22 cellular contexts compared by ENCODE assay signal in the genomic region with DNA sequence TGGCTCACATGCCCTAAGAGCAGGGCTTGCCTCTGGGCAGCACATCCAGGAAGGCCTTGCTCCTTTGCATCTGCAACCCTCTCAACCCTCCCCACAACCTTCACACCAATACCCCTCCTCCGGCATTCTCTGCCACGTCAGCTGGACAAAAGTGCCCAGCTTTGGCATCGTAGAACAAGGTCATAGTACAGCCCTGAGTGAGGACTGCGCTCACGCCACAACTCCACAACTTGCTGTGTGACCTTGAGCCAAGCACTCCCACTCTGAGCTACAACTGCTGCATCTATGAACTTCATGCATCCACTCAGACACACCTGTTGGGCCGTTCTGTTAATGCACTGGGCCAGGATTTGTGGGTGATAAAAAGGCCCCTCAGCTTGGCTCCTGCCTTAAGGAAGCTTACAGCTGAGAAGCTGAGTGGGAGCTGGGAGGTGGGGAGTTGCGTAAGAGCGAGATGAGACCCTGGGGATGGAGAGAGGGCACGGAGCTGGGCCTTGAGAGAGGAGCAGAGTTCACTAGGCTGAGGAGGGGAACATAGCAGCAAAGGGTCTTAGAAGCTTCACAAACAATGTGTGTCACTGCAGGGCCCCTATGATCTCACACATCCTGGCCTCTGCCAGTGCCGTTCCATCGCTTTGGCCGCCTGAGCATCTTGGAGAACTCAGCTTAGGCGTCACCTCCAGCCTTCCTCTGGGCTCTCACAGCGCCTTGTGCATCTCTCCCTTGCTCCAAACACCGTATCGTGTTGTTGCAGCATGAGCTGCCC. TPM values are rescaled to one million over a fixed set of nuclear protein-coding genes. Genes with fewer than 3 reads are reported as not detected.
DNase-seq lines count a peak whose midpoint lies in the region; ATAC-seq and TF ChIP-seq lines count a peak whose summit lies in the region.
"Had no signal": no experiment of that assay in that cellular context is flagged by ENCODE, and none has a peak within 500 bp of the region (broad histone marks: within the 10 kb centered on the region; RNA-seq: fewer than 3 reads in every experiment).

No MANE protein-coding gene starts in this region.

- H3K9me3 Mint-ChIP-seq in glutamatergic neuron (ENCODE audit: unreplicated experiment) = peaks cover 15% of the 10 kb centered on the region
- H3K9me3 Mint-ChIP-seq in naive thymus-derived CD4-positive, alpha-beta T cell = no peaks in the 10 kb centered on the region
- H3K9me3 Mint-ChIP-seq: T-helper 1 cell treated with Interleukin-12 subunit alpha and Interleukin-12 subunit beta and Interleukin-4 antibody, amounts not matched to agents 30 μg/mL and 1 μg/mL, for 36 hours had no signal

- peaks cover 24% of the 10 kb centered on the region for H3K36me3 ChIP-seq in DND-41 (ENCODE audit: insufficient read depth, low read length)
- 0 out of 2 replicates have a peak, but pooled peaks cover 3% of the 10 kb centered on the region for H3K36me3 ChIP-seq in Panc1 (ENCODE audit: control insufficient read depth, insufficient read depth, low read length)
- H3K36me3 ChIP-seq in naive thymus-derived CD4-positive, alpha-beta T cell (ENCODE audit: control insufficient read depth in 2 of 3, insufficient read depth in 3 of 3, low read length in 3 of 3) = peaks cover 0 to 6% (median 2%) of the 10 kb centered on the region in 3 experiments
- H3K36me3 ChIP-seq: ovary had no signal

- no peak overlapping the region for H2AFZ ChIP-seq in DND-41 (ENCODE audit: low read depth, low read length)

- H3K27ac ChIP-seq in DND-41 (ENCODE audit: low read length) (no peak overlapping the region), Panc1 (ENCODE audit: low read length) (no peak overlapping the region)
- H3K27ac ChIP-seq in naive thymus-derived CD4-positive, alpha-beta T cell (ENCODE audit: low read depth, low read length) = no peak overlapping the region
- H3K27ac ChIP-seq: lower lobe of right lung, ovary, right lobe of liver, testis had no signal

- H3K4me3 Mint-ChIP-seq in glutamatergic neuron (ENCODE audit: unreplicated experiment) = peak overlapping the region; percentile 14
- H3K4me3 Mint-ChIP-seq in naive thymus-derived CD4-positive, alpha-beta T cell = no peak overlapping the region
- H3K4me3 Mint-ChIP-seq: CD14-positive monocyte; T-helper 1 cell treated with Interleukin-12 subunit alpha and Interleukin-12 subunit beta and Interleukin-4 antibody, amounts not matched to agents 30 μg/mL and 1 μg/mL, for 36 hours had no signal

- H3K4me3 ChIP-seq in DND-41 (ENCODE audit: low read depth in 1 of 2, low read length in 2 of 2) = no peak overlapping the region
- H3K4me3 ChIP-seq in Panc1 (ENCODE audit: low read depth in 2 of 2, low read length in 2 of 2) = no peak overlapping the region
- H3K4me3 ChIP-seq in naive thymus-derived CD4-positive, alpha-beta T cell (ENCODE audit: low read length) = no peak overlapping the region
- H3K4me3 ChIP-seq: lower lobe of right lung, ovary, right lobe of liver, testis had no signal

- ATAC-seq in DND-41 (ENCODE audit: insufficient read depth, low read depth) (peak; percentile 36; the same call in 1 of the 3 replicates), Panc1 (peak; percentile 7; the same call in 1 of the 2 replicates), GM21576 (IDR thresholded peaks at IDR 0.05; ENCODE audit: unreplicated experiment) (no peak), HG03039 (IDR thresholded peaks at IDR 0.05; ENCODE audit: unreplicated experiment) (no peak), GM19035 (IDR thresholded peaks at IDR 0.05; ENCODE audit: unreplicated experiment) (no peak)
- no peak for ATAC-seq in naive thymus-derived CD4-positive, alpha-beta T cell

- no peak for DNase-seq in DND-41
- no peak for DNase-seq in Panc1 (ENCODE audit: low read depth, low spot score)
- DNase-seq in glutamatergic neuron = no peak
- DNase-seq in naive thymus-derived CD4-positive, alpha-beta T cell = no peak
- no peak for DNase-seq in globus pallidus (ENCODE audit: low spot score)
- DNase-seq: activated CD4-positive, alpha-beta T cell treated with anti-CD3 and anti-CD28 coated beads, Interleukin-2, amount 50 U/mL, for 48 hours; activated naive CD4-positive, alpha-beta T cell; cerebellar nuclear complex; KG1; lower lobe of right lung; MV-4-11; NCI-H187; NCI-H345; ovary; testis; WERI-Rb-1 had no signal

- H3K4me1 Mint-ChIP-seq in glutamatergic neuron (ENCODE audit: low read depth, unreplicated experiment) = peaks cover 48% of the 10 kb centered on the region
- H3K4me1 Mint-ChIP-seq in naive thymus-derived CD4-positive, alpha-beta T cell = peaks cover 0 to 8% (median 0%) of the 10 kb centered on the region in 7 donors
- H3K4me1 Mint-ChIP-seq: CD14-positive monocyte had no signal

- CTCF ChIA-PET in Panc1 (lab: Charles Lee) = interaction anchor here (0.7 kb wide), 1 partner anchor 15 kb away, joined by 4 read pairs; no protein-coding TSS in a partner anchor
- CTCF ChIA-PET in naive thymus-derived CD4-positive, alpha-beta T cell (lab: Charles Lee) = interaction anchor here (0.6 kb wide), 1 partner anchor 779 kb away, joined by 3 read pairs; no protein-coding TSS in a partner anchor

- H3K4me1 ChIP-seq in DND-41 (ENCODE audit: insufficient read depth, low read length) (no peaks in the 10 kb centered on the region), Panc1 (ENCODE audit: control insufficient read depth, insufficient read depth, low read length) (no peaks in the 10 kb centered on the region)
- H3K4me1 ChIP-seq in naive thymus-derived CD4-positive, alpha-beta T cell (ENCODE audit: control insufficient read depth in 2 of 2, insufficient read depth in 2 of 2, low read length in 2 of 2) = no peaks in the 10 kb centered on the region
- H3K4me1 ChIP-seq: lower lobe of right lung, right lobe of liver had no signal

- no peak for TF ChIP-seq CTCF in DND-41 (IDR thresholded peaks at IDR 0.05; ENCODE audit: borderline replicate concordance, extremely low read depth, low read length, poor library complexity, severe bottlenecking)
- TF ChIP-seq CTCF in Panc1 (IDR thresholded peaks at IDR 0.05) = no peak
- TF ChIP-seq CTCF in glutamatergic neuron (IDR thresholded peaks at IDR 0.05; ENCODE audit: partially characterized antibody, unreplicated experiment) = no peak

- in situ Hi-C loops in Panc1 (cut with HindIII; ENCODE audit: low pct_unique_long_range_greater_than_20kb, low sequenced_read_pairs) = no loop called here

- H3K79me2 ChIP-seq in DND-41 (ENCODE audit: insufficient read depth, low read length) = no peaks in the 10 kb centered on the region

- H3K9me3 ChIP-seq in DND-41 (ENCODE audit: insufficient read depth, low read length, severe bottlenecking) (no peaks in the 10 kb centered on the region), Panc1 (ENCODE audit: control insufficient read depth, insufficient read depth, low read depth, low read length) (no peaks in the 10 kb centered on the region)
- H3K9me3 ChIP-seq in naive thymus-derived CD4-positive, alpha-beta T cell (ENCODE audit: control insufficient read depth in 2 of 3, low read length in 3 of 3) = no peaks in the 10 kb centered on the region
- H3K9me3 ChIP-seq: lower lobe of right lung, ovary, right lobe of liver, testis had no signal

- H3K27me3 ChIP-seq in DND-41 (ENCODE audit: insufficient read depth, low read length, poor library complexity) = no peaks in the 10 kb centered on the region
- H3K27me3 ChIP-seq in Panc1 (ENCODE audit: control insufficient read depth, insufficient read depth, low read length) = no peaks in the 10 kb centered on the region
- H3K27me3 ChIP-seq in naive thymus-derived CD4-positive, alpha-beta T cell (ENCODE audit: control insufficient read depth in 2 of 2, insufficient read depth in 2 of 2, low read length in 2 of 2) = no peaks in the 10 kb centered on the region
- H3K27me3 ChIP-seq: ovary, right lobe of liver, testis had no signal

- peaks cover 10% of the 10 kb centered on the region for H3K27me3 Mint-ChIP-seq in glutamatergic neuron (ENCODE audit: unreplicated experiment)
- H3K27me3 Mint-ChIP-seq in naive thymus-derived CD4-positive, alpha-beta T cell = no peaks in the 10 kb centered on the region

- H3K27ac Mint-ChIP-seq in glutamatergic neuron (ENCODE audit: unreplicated experiment) = peak overlapping the region; percentile 33
- peak overlapping the region in 6 of 9 donors; percentile 7 to 59 (median 26) for H3K27ac Mint-ChIP-seq in naive thymus-derived CD4-positive, alpha-beta T cell
- H3K27ac Mint-ChIP-seq: T-helper 1 cell treated with Interleukin-12 subunit alpha and Interleukin-12 subunit beta and Interleukin-4 antibody, amounts not matched to agents 30 μg/mL and 1 μg/mL, for 36 hours had no signal

- BruUV-seq in Panc1 (replicated peaks; lab: Mats Ljungman, UMichigan) = no TSS peak

- H3K36me3 Mint-ChIP-seq in glutamatergic neuron (ENCODE audit: unreplicated experiment) = no peaks in the 10 kb centered on the region
- peaks cover 0 to 13% (median 8%) of the 10 kb centered on the region in 5 donors for H3K36me3 Mint-ChIP-seq in naive thymus-derived CD4-positive, alpha-beta T cell

- POLR2A ChIA-PET in Panc1 (lab: Charles Lee) = no interaction called here
- POLR2A ChIA-PET in naive thymus-derived CD4-positive, alpha-beta T cell (lab: Charles Lee) = no interaction called here

- intact Hi-C loops in Panc1 (cut with micrococcal nuclease; ENCODE audit: unreplicated experiment) = no loop called here
- intact Hi-C loops in naive thymus-derived CD4-positive, alpha-beta T cell (cut with micrococcal nuclease) = no loop called here

- H3K4me2 ChIP-seq in DND-41 (ENCODE audit: insufficient read depth, low read length) = no peak overlapping the region

- H3K9ac ChIP-seq in DND-41 (ENCODE audit: low read depth, low read length) = no peak overlapping the region

- H4K20me1 ChIP-seq in DND-41 (ENCODE audit: insufficient read depth, low read length) = peaks cover 12% of the 10 kb centered on the region

RNA-seq across cellular contexts. Expression of a gene that starts 8.6 kb away (rescaled TPM):
- total RNA-seq in Panc1 (2021; ENCODE audit: unreplicated experiment) (120 TPM), glutamatergic neuron (ENCODE audit: unreplicated experiment) (24.0 TPM)
- polyA plus RNA-seq in Panc1 (2012; ENCODE audit: insufficient read length) = 171 TPM
- 1 to 10 TPM in 4 of 5 experiments, under 1 TPM in 1; 0.39 to 3.4 (median 2.7) TPM for total RNA-seq in naive thymus-derived CD4-positive, alpha-beta T cell
- polyA plus RNA-seq in naive thymus-derived CD4-positive, alpha-beta T cell = 1 to 10 TPM in 1 of 2 donors, under 1 TPM in 1; 0.11 to 1.0 TPM
- polyA plus RNA-seq: CD14-positive monocyte had no signal

Comparison
In these comparisons a context has a peak if more than half of its experiments do, and no peak if none do; other contexts are left out.
1. ATAC-seq: peak in DND-41 (single experiment) and Panc1 (single experiment); none in naive thymus-derived CD4-positive, alpha-beta T cell (single experiment), GM21576 (single experiment), HG03039 (single experiment) and GM19035 (single experiment).